Comparison of ENCODE assay signal across 15 cellular contexts in the genomic region with DNA sequence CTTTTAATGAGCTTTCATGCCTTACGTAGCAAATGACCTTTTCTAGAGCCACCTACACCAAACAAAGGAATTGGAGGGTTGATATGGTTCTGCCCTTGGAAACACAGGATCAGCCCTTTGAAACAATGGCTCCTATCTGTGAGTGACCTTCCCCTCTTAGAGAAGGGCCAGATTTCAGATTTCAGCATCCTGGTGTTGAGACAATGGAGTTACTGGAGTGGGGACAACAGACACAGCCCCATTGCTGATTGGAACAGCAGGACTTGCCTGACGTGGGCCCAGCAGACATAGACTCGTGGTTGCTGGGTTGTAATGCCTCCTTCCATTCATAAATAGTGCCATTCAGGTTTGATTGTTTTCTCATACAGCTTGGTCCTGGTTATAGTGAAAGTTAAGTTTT.
DNase-seq lines count a peak whose midpoint lies in the region; ATAC-seq, FAIRE-seq and TF ChIP-seq lines count a peak whose summit lies in the region.
"Had no signal": no experiment of that assay in that cellular context is flagged by ENCODE, and none has a peak within 500 bp of the region (broad histone marks: within the 10 kb centered on the region; RNA-seq: fewer than 3 reads in every experiment).

No MANE protein-coding gene starts in this region.

- H3K36me3 ChIP-seq in SK-N-SH (replicated peaks in 1 of 2; ENCODE audit: control insufficient read depth in 1 of 2, insufficient read depth in 2 of 2, low read length in 1 of 2) (peaks cover 0 to 8% of the 10 kb centered on the region in 2 experiments), left ventricle myocardium inferior (no peaks in the 10 kb centered on the region), muscle layer of colon (ENCODE audit: insufficient read depth, low read length) (no peaks in the 10 kb centered on the region), upper lobe of left lung (no peaks in the 10 kb centered on the region)
- H3K36me3 ChIP-seq: adrenal gland had no signal

- H3K27me3 ChIP-seq in SK-N-SH (ENCODE audit: insufficient read depth) (no peaks in the 10 kb centered on the region), left ventricle myocardium inferior (ENCODE audit: low read depth) (no peaks in the 10 kb centered on the region), muscle layer of colon (ENCODE audit: control insufficient read depth in 1 of 2, insufficient read depth in 2 of 2, low read length in 2 of 2) (no peaks in the 10 kb centered on the region), upper lobe of left lung (no peaks in the 10 kb centered on the region)
- H3K27me3 ChIP-seq: adrenal gland had no signal

- no peak for TF ChIP-seq CTCF in SK-N-SH (IDR thresholded peaks at IDR 0.05)
- no peak for TF ChIP-seq CTCF in left ventricle myocardium inferior (IDR thresholded peaks at IDR 0.05; ENCODE audit: borderline replicate concordance)
- no peak for TF ChIP-seq CTCF in upper lobe of left lung (IDR thresholded peaks at IDR 0.05)
- TF ChIP-seq CTCF in D721Med (IDR thresholded peaks at IDR 0.05; ENCODE audit: insufficient read depth, missing control alignments) = no peak

- 63% methylated on average over 3 of the region's 3 CpGs for WGBS in SK-N-SH (ENCODE audit: low lambda C conversion rate)
- WGBS in upper lobe of left lung, 2 donors = 66 to 87% methylated on average over 3 of the region's 3 CpGs

- H3F3A ChIP-seq in SK-N-SH (replicated peaks; ENCODE audit: insufficient read depth) = peaks cover 49% of the 10 kb centered on the region

- peak overlapping the region; percentile 85 to 89 for H3K27ac ChIP-seq in SK-N-SH (ENCODE audit: low read depth in 2 of 2, low read length in 1 of 2)
- H3K27ac ChIP-seq in left ventricle myocardium inferior (replicated peaks) = peak overlapping the region; percentile 61
- H3K27ac ChIP-seq in muscle layer of colon (ENCODE audit: low read depth, low read length) = peak overlapping the region; percentile 37
- H3K27ac ChIP-seq in upper lobe of left lung = peak overlapping the region in 3 of 4 donors; percentile 36 to 66 (median 52)

- CTCF ChIA-PET in SK-N-SH (lab: Yijun Ruan, JAX) = interaction anchor here (0.6 kb wide), 1 partner anchor 14 kb away, joined by 3 read pairs; no protein-coding TSS in a partner anchor

- H3K79me2 ChIP-seq in SK-N-SH (ENCODE audit: insufficient read depth) = peaks cover 80% of the 10 kb centered on the region

- POLR2A ChIA-PET in SK-N-SH (lab: Yijun Ruan, JAX) = no interaction called here

- H2AFZ ChIP-seq in SK-N-SH (ENCODE audit: low read depth) = no peak overlapping the region

- DNase-seq in SK-N-SH (no peak), left ventricle myocardium inferior (no peak), upper lobe of left lung (no peak), NCI-H1048 (lab: John Stamatoyannopoulos, UW) (no peak), D721Med (ENCODE audit: insufficient read length, low spot score) (no peak), germinal center (ENCODE audit: low spot score) (no peak)
- DNase-seq: activated B cell treated with CpG ODN at 0.5 μM for 24 hours; COR-L47; effector memory CD8-positive, alpha-beta T cell; NCI-H2029 treated with DMSO at 0.1 percent for 48 hours; substantia nigra had no signal

- ATAC-seq in SK-N-SH treated with all-trans-retinoic acid at 6 μM for 48 hours = no peak
- ATAC-seq in upper lobe of left lung (ENCODE audit: low FRiP score in 2 of 2) = no peak
- ATAC-seq: effector memory CD8-positive, alpha-beta T cell had no signal

- H3K9me3 ChIP-seq in SK-N-SH = no peaks in the 10 kb centered on the region
- no peaks in the 10 kb centered on the region for H3K9me3 ChIP-seq in left ventricle myocardium inferior (replicated peaks)
- no peaks in the 10 kb centered on the region for H3K9me3 ChIP-seq in muscle layer of colon (ENCODE audit: low read length)
- H3K9me3 ChIP-seq in upper lobe of left lung = no peaks in the 10 kb centered on the region
- H3K9me3 ChIP-seq: adrenal gland had no signal

- TF ChIP-seq POLR2A in upper lobe of left lung (IDR thresholded peaks at IDR 0.05) = no peak

- FAIRE-seq in D721Med (lab: Jason Lieb, UNC) = no peak
- FAIRE-seq: A204.1 had no signal

- TF ChIP-seq RAD21 in SK-N-SH (IDR thresholded peaks at IDR 0.05; ENCODE audit: low read length) = no peak

- H3K9ac ChIP-seq in SK-N-SH (peak overlapping the region; percentile 40; the same call in 1 of the 2 replicates), muscle layer of colon (ENCODE audit: low read length) (no peak overlapping the region)

- no peaks in the 10 kb centered on the region for H3K9me2 ChIP-seq in SK-N-SH

- H4K20me1 ChIP-seq in SK-N-SH (ENCODE audit: insufficient read depth) = no peaks in the 10 kb centered on the region

- H3K4me3 ChIP-seq in SK-N-SH (ENCODE audit: low read depth in 2 of 2, low read length in 1 of 2) = no peak overlapping the region
- no peak overlapping the region for H3K4me3 ChIP-seq in left ventricle myocardium inferior
- no peak overlapping the region for H3K4me3 ChIP-seq in muscle layer of colon (ENCODE audit: low read depth in 1 of 2, low read length in 2 of 2)
- H3K4me3 ChIP-seq in upper lobe of left lung = no peak overlapping the region
- H3K4me3 ChIP-seq: adrenal gland had no signal

- H3K4me1 ChIP-seq in SK-N-SH (ENCODE audit: control insufficient read depth in 1 of 2, insufficient read depth in 2 of 2, low read depth in 1 of 2, low read length in 1 of 2) (peaks cover 11 to 36% of the 10 kb centered on the region in 2 experiments), left ventricle myocardium inferior (peaks cover 43% of the 10 kb centered on the region), muscle layer of colon (ENCODE audit: insufficient read depth, low read length) (peaks cover 32% of the 10 kb centered on the region), upper lobe of left lung (peaks cover 20 to 41% (median 32%) of the 10 kb centered on the region in 4 donors)

- TF ChIP-seq EP300 in SK-N-SH (IDR thresholded peaks at IDR 0.05; ENCODE audit: borderline replicate concordance in 1 of 2, low read depth in 1 of 2, low read length in 1 of 2) = no peak
- TF ChIP-seq EP300 in upper lobe of left lung (IDR thresholded peaks at IDR 0.05) = no peak

- intact Hi-C loops in left ventricle myocardium inferior (cut with micrococcal nuclease) = no loop called here

- H3K4me2 ChIP-seq in SK-N-SH = peak overlapping the region; percentile 68

TF ChIP-seq in SK-N-SH, 30 proteins besides CTCF, POLR2A, EP300 and RAD21 (continues in another document):
- no peak for TF ChIP-seq RXRA (IDR thresholded peaks at IDR 0.05; ENCODE audit: borderline replicate concordance, low read depth)
- TF ChIP-seq, protein P1, sequence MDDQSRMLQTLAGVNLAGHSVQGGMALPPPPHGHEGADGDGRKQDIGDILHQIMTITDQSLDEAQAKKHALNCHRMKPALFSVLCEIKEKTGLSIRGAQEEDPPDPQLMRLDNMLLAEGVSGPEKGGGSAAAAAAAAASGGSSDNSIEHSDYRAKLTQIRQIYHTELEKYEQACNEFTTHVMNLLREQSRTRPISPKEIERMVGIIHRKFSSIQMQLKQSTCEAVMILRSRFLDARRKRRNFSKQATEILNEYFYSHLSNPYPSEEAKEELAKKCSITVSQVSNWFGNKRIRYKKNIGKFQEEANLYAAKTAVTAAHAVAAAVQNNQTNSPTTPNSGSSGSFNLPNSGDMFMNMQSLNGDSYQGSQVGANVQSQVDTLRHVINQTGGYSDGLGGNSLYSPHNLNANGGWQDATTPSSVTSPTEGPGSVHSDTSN (IDR thresholded peaks at IDR 0.05) = no peak
- no peak for TF ChIP-seq NRF1 (IDR thresholded peaks at IDR 0.05; ENCODE audit: low read depth, low read length)
- TF ChIP-seq FOXJ3 (CRISPR knock-in tag; IDR thresholded peaks at IDR 0.05) = no peak
- TF ChIP-seq GABPA (IDR thresholded peaks at IDR 0.05; ENCODE audit: low read depth) = no peak

TF ChIP-seq in SK-N-SH treated with all-trans-retinoic acid at 6 μM for 48 hours, 23 proteins besides CTCF, POLR2A, EP300 and RAD21 (continues in another document):
- no peak for TF ChIP-seq CSDC2 (CRISPR knock-in tag; IDR thresholded peaks at IDR 0.05)
- TF ChIP-seq ARNTL (CRISPR knock-in tag; IDR thresholded peaks at IDR 0.05; ENCODE audit: borderline replicate concordance, low read depth) = no peak
- TF ChIP-seq, protein P2, sequence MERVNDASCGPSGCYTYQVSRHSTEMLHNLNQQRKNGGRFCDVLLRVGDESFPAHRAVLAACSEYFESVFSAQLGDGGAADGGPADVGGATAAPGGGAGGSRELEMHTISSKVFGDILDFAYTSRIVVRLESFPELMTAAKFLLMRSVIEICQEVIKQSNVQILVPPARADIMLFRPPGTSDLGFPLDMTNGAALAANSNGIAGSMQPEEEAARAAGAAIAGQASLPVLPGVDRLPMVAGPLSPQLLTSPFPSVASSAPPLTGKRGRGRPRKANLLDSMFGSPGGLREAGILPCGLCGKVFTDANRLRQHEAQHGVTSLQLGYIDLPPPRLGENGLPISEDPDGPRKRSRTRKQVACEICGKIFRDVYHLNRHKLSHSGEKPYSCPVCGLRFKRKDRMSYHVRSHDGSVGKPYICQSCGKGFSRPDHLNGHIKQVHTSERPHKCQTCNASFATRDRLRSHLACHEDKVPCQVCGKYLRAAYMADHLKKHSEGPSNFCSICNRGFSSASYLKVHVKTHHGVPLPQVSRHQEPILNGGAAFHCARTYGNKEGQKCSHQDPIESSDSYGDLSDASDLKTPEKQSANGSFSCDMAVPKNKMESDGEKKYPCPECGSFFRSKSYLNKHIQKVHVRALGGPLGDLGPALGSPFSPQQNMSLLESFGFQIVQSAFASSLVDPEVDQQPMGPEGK (CRISPR knock-in tag; IDR thresholded peaks at IDR 0.05; ENCODE audit: borderline replicate concordance) = no peak
- no peak for TF ChIP-seq ZFP30 (CRISPR knock-in tag; IDR thresholded peaks at IDR 0.05)
- TF ChIP-seq, protein P3, sequence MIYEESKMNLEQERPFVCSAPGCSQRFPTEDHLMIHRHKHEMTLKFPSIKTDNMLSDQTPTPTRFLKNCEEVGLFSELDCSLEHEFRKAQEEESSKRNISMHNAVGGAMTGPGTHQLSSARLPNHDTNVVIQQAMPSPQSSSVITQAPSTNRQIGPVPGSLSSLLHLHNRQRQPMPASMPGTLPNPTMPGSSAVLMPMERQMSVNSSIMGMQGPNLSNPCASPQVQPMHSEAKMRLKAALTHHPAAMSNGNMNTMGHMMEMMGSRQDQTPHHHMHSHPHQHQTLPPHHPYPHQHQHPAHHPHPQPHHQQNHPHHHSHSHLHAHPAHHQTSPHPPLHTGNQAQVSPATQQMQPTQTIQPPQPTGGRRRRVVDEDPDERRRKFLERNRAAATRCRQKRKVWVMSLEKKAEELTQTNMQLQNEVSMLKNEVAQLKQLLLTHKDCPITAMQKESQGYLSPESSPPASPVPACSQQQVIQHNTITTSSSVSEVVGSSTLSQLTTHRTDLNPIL (CRISPR knock-in tag; IDR thresholded peaks at IDR 0.05; ENCODE audit: low read depth) = no peak
- no peak for TF ChIP-seq RARB (CRISPR knock-in tag; IDR thresholded peaks at IDR 0.05)

Comparison
In these comparisons a context has a peak if more than half of its experiments do, and no peak if none do; other contexts are left out.
1. H3K27ac ChIP-seq: peak in every context shown above with its lines; median percentile 87 in SK-N-SH; 61 in left ventricle myocardium inferior; 52 in upper lobe of left lung; 37 in muscle layer of colon.